Comparison of ENCODE assay signal across 22 cellular contexts in genomic region chr5:126268697-126269315, GRCh38.
DNase-seq lines count a peak whose midpoint lies in the region; ATAC-seq, FAIRE-seq and TF ChIP-seq lines count a peak whose summit lies in the region.
"Had no signal": no experiment of that assay in that cellular context is flagged by ENCODE, and none has a peak within 500 bp of the region (broad histone marks: within the 10 kb centered on the region; RNA-seq: fewer than 3 reads in every experiment).

No MANE protein-coding gene starts in this region.

- H3K36me3 Mint-ChIP-seq in WTC11: peaks cover 4% of the 10 kb centered on the region; the same call in 1 of the 2 replicates
- H3K36me3 Mint-ChIP-seq in activated naive CD4-positive, alpha-beta T cell treated with anti-CD3 and anti-CD28 coated beads, Interleukin-2, amount 50 U/mL, for 72 hours: no peaks in the 10 kb centered on the region
- H3K36me3 Mint-ChIP-seq: IgD-negative memory B cell, T-cell had no signal

- H3K4me1 Mint-ChIP-seq in WTC11: peaks cover 22% of the 10 kb centered on the region
- H3K4me1 Mint-ChIP-seq: B cell, IgD-negative memory B cell, T-cell had no signal

- no peak overlapping the region for H3K27ac Mint-ChIP-seq in WTC11
- H3K27ac Mint-ChIP-seq in activated naive CD4-positive, alpha-beta T cell treated with anti-CD3 and anti-CD28 coated beads, Interleukin-2, amount 50 U/mL, for 72 hours: no peak overlapping the region
- H3K27ac Mint-ChIP-seq: B cell, IgD-negative memory B cell, T-cell had no signal

- H3K4me3 Mint-ChIP-seq in WTC11: no peak overlapping the region
- H3K4me3 Mint-ChIP-seq: B cell, T-cell had no signal

- in situ Hi-C loops in G401 (cut with HindIII; ENCODE audit: low sequenced_read_pairs): no loop called here

- FAIRE-seq in D721Med (lab: Jason Lieb, UNC): peak; percentile 64
- FAIRE-seq: GM12891, H1 had no signal

- CTCF ChIA-PET in WTC11 (lab: Charles Lee): no interaction called here

- TF ChIP-seq CTCF in D721Med (IDR thresholded peaks at IDR 0.05; ENCODE audit: insufficient read depth, missing control alignments) (no peak), WTC11 (IDR thresholded peaks at IDR 0.05) (no peak)

- intact Hi-C loops in posterior vena cava (cut with DNase I): no loop called here

- DNase-seq in D721Med (ENCODE audit: insufficient read length, low spot score): no peak
- peak; percentile 78 for DNase-seq in G401 (ENCODE audit: low spot score)
- peak; percentile 26 for DNase-seq in NCI-H82 treated with DMSO at 0.1 percent for 48 hours (lab: John Stamatoyannopoulos, UW; ENCODE audit: unreplicated experiment)
- DNase-seq in astrocyte of the hippocampus (ENCODE audit: low read depth, low spot score): peak; percentile 5
- DNase-seq in WTC11 (ENCODE audit: low spot score): no peak
- no peak for DNase-seq in activated naive CD4-positive, alpha-beta T cell treated with anti-CD3 and anti-CD28 coated beads, Interleukin-2, amount 50 U/mL, for 72 hours (ENCODE audit: low spot score in 2 of 2)
- no peak for DNase-seq in posterior vena cava (ENCODE audit: low spot score)
- no peak for DNase-seq in stimulated activated naive CD4-positive, alpha-beta T cell treated with Interleukin-2 at 50 U/mL for 16 hours (lab: John Stamatoyannopoulos, UW)
- DNase-seq: COR-L47, Kasumi-1, NCI-H1092 treated with DMSO at 0.1 percent for 48 hours, NCI-H146, NCI-H345, NCI-H526 treated with DMSO at 0.1 percent for 48 hours, RPMI8226, SIG-M5, T-cell had no signal

- no peak for ATAC-seq in WTC11
- no peak for ATAC-seq in activated naive CD4-positive, alpha-beta T cell treated with anti-CD3 and anti-CD28 coated beads, Interleukin-2, amount 50 U/mL, for 72 hours
- ATAC-seq: SK-N-SH treated with all-trans-retinoic acid at 6 μM for 48 hours, T-cell had no signal

- peaks cover 8% of the 10 kb centered on the region; the same call in 1 of the 2 replicates for H3K27me3 Mint-ChIP-seq in WTC11 (ENCODE audit: low read depth)
- H3K27me3 Mint-ChIP-seq: IgD-negative memory B cell had no signal

- peaks cover 12% of the 10 kb centered on the region for H3K9me3 Mint-ChIP-seq in WTC11
- no peaks in the 10 kb centered on the region for H3K9me3 Mint-ChIP-seq in activated naive CD4-positive, alpha-beta T cell treated with anti-CD3 and anti-CD28 coated beads, Interleukin-2, amount 50 U/mL, for 72 hours
- H3K9me3 Mint-ChIP-seq: T-cell had no signal

- POLR2A ChIA-PET in WTC11 (lab: Charles Lee): no interaction called here

TF ChIP-seq in WTC11, 78 proteins besides CTCF, POLR2A, EP300 and RAD21:
- TF ChIP-seq NFE2L1 (CRISPR knock-in tag; IDR thresholded peaks at IDR 0.05) (no peak), NFYB (CRISPR knock-in tag; conservative IDR thresholded peaks at IDR 0.05; ENCODE audit: low read depth) (no peak), NR3C1 (CRISPR knock-in tag; conservative IDR thresholded peaks at IDR 0.05; ENCODE audit: low read depth) (no peak), ATF3 (CRISPR knock-in tag; conservative IDR thresholded peaks at IDR 0.05) (no peak), FOXP1 (CRISPR knock-in tag; IDR thresholded peaks at IDR 0.05; ENCODE audit: borderline replicate concordance) (no peak), TCF7 (CRISPR knock-in tag; IDR thresholded peaks at IDR 0.05; ENCODE audit: low read depth) (no peak), ESRRA (CRISPR knock-in tag; IDR thresholded peaks at IDR 0.05; ENCODE audit: borderline replicate concordance) (no peak), ERG (CRISPR knock-in tag; IDR thresholded peaks at IDR 0.05) (no peak), CDX4 (CRISPR knock-in tag; IDR thresholded peaks at IDR 0.05; ENCODE audit: borderline replicate concordance) (no peak), STAT6 (CRISPR knock-in tag; conservative IDR thresholded peaks at IDR 0.05; ENCODE audit: low read depth) (no peak), ZNF425 (CRISPR knock-in tag; conservative IDR thresholded peaks at IDR 0.05) (no peak), OVOL2 (CRISPR knock-in tag; IDR thresholded peaks at IDR 0.05; ENCODE audit: borderline replicate concordance) (no peak)

Comparison
In these comparisons a context has a peak if more than half of its experiments do, and no peak if none do; other contexts are left out.
1. DNase-seq: peak in G401 (single experiment), NCI-H82 treated with DMSO at 0.1 percent for 48 hours (single experiment) and astrocyte of the hippocampus (single experiment); none in D721Med (single experiment), WTC11 (single experiment), activated naive CD4-positive, alpha-beta T cell treated with anti-CD3 and anti-CD28 coated beads, Interleukin-2, amount 50 U/mL, for 72 hours (0 of 2), posterior vena cava (single experiment) and stimulated activated naive CD4-positive, alpha-beta T cell treated with Interleukin-2 at 50 U/mL for 16 hours (single experiment).